Comparison of ENCODE assay signal across 27 cellular contexts in genomic region chr1:25122747-25123146, GRCh38.
"Had no signal": no experiment of that assay in that cellular context is flagged by ENCODE, and none has a peak within 500 bp of the region (broad histone marks: within the 10 kb centered on the region; RNA-seq: fewer than 3 reads in every experiment).

No MANE protein-coding gene starts in this region.

- H3K4me3 ChIP-seq: ascending aorta, MG63, PC-9, SJSA1 had no signal

- H3K4me2 ChIP-seq: PC-9, SK-N-SH had no signal

- H2AFZ ChIP-seq: PC-9 had no signal

- DNase-seq: activated CD4-positive, alpha-beta T cell treated with anti-CD3 and anti-CD28 coated beads, Interleukin-2, amount 10 ng/mL, durations not matched to agents 24 days and 14 days; activated CD4-positive, alpha-beta T cell treated with anti-CD3 and anti-CD28 coated beads, Interleukin-2, amount 50 U/mL, for 4 hours; activated CD8-positive, alpha-beta T cell treated with anti-CD3 and anti-CD28 coated beads for 36 hours; activated gamma-delta T cell; activated naive CD4-positive, alpha-beta T cell treated with Interleukin-2 at 50 U/mL for 16 hours; activated naive CD8-positive, alpha-beta T cell treated with anti-CD3 and anti-CD28 coated beads, Interleukin-2, amount 10 ng/mL, durations not matched to agents 7 days and 5 days; activated T-cell treated with anti-CD3 and anti-CD28 coated beads, Interleukin-2, amount 50 U/mL, for 24 hours; Kasumi-1; KG1; MG63; NCI-H1048; NCI-H1105 treated with DMSO at 0.1 percent for 48 hours; NCI-H1436; NCI-H1694; NCI-H1930; NCI-H345; NCI-H526; NCI-H748 treated with DMSO at 0.1 percent for 48 hours; NK-92 treated with Interleukin-12 subunit alpha and Interleukin-12 subunit beta, amount 100 ng/mL, for 24 hours; PC-9; SHP77; SK-N-SH had no signal

- H3K9me3 ChIP-seq: ascending aorta, MG63, SJSA1, SK-N-SH had no signal

- H3K36me3 ChIP-seq: ascending aorta, MG63, SJSA1 had no signal

- H3K9ac ChIP-seq: SK-N-SH had no signal

- FAIRE-seq: RCC 7860, TTC549 had no signal

- H3K27ac ChIP-seq: ascending aorta, PC-9, RWPE1, SJSA1 had no signal

- H3K4me1 ChIP-seq: ascending aorta had no signal

- H3K27me3 ChIP-seq: ascending aorta, MG63, SJSA1 had no signal
